In the genomic region with DNA sequence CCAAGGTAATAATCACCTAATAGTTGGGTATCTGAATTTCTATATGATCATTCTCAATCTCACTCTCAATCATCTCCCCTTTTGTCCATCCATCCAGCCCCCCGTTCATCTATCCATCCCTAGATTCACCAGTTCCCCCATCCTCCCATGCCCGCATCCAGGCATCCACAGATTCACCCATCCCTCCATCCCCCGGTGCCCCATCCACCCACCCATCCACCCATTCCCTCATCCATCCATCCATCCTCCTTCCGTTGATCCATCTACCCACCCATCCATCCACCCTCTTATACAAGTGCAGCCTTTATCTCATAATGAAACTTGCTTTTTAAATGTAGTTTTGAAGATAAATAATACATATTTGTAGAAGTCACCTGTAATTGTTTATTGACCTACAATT, we compare ENCODE assay signal across 6 cellular contexts.
"Had no signal": no experiment of that assay in that cellular context is flagged by ENCODE, and none has a peak within 500 bp of the region (broad histone marks: within the 10 kb centered on the region; RNA-seq: fewer than 3 reads in every experiment).

No MANE protein-coding gene starts in this region.

- H3K4me2 ChIP-seq: KMS-11 had no signal

- H3K4me3 ChIP-seq: K562 had no signal

- H3K9ac ChIP-seq: KMS-11 had no signal

- H3K27ac ChIP-seq: HL-60, KMS-11 had no signal

- DNase-seq: IMR-90, KBM-7, KG1 had no signal
